ENCODE assay signal across 17 cellular contexts in genomic region chr20:57666106-57666833, GRCh38. TPM values are rescaled to one million over a fixed set of nuclear protein-coding genes. Genes with fewer than 3 reads are reported as not detected.
"Had no signal": no experiment of that assay in that cellular context is flagged by ENCODE, and none has a peak within 500 bp of the region (broad histone marks: within the 10 kb centered on the region; RNA-seq: fewer than 3 reads in every experiment).

No MANE protein-coding gene starts in this region.

- ATAC-seq: body of pancreas; effector memory CD8-positive, alpha-beta T cell; gastroesophageal sphincter; natural killer cell treated with Interleukin-12 subunit alpha and Interleukin-12 subunit beta and Interleukin-15 and Interleukin-18, amount 100 ng/mL, for 72 hours had no signal

- H3K27ac ChIP-seq: body of pancreas, gastroesophageal sphincter, stomach had no signal

- H3K4me3 ChIP-seq: body of pancreas, gastroesophageal sphincter, stomach had no signal

- H3K27me3 ChIP-seq: body of pancreas, gastroesophageal sphincter, stomach had no signal

- H3K9me3 ChIP-seq: body of pancreas, gastroesophageal sphincter, stomach had no signal

- H3K36me3 ChIP-seq: gastroesophageal sphincter, stomach had no signal

- DNase-seq: activated CD4-positive, alpha-beta T cell treated with anti-CD3 and anti-CD28 coated beads, Interleukin-2, amount 50 U/mL, for 4 hours; activated CD4-positive, CD25-positive, alpha-beta regulatory T cell treated with anti-CD3 and anti-CD28 coated beads, Interleukin-2, amount 50 U/mL, for 72 hours; activated effector memory CD4-positive, alpha-beta T cell treated with Interleukin-2 at 50 U/mL for 16 hours; activated T-cell treated with anti-CD3 and anti-CD28 coated beads, Interleukin-2, amount 50 U/mL, for 24 hours; body of pancreas; effector memory CD8-positive, alpha-beta T cell; hippocampal formation; kidney glomerular epithelial cell; stimulated activated CD4-positive, alpha-beta T cell treated with anti-CD3 and anti-CD28 coated beads, Interleukin-15, amount 100 ng/mL, for 24 hours; stimulated activated CD4-positive, alpha-beta T cell treated with anti-CD3 and anti-CD28 coated beads, Interleukin-4, amount 100 ng/mL, for 4 hours; stomach; T-helper 2 cell had no signal

RNA-seq across cellular contexts. Expression of gene ZBP1, which starts 46.0 kb away (rescaled TPM):
- total RNA-seq: epithelial cell of proximal tubule, lung microvascular endothelial cell, osteocyte, stomach had no signal
